ENCODE assay signal across 8 cellular contexts in genomic region chr19:41548954-41549688, GRCh38. TPM values are rescaled to one million over a fixed set of nuclear protein-coding genes. Genes with fewer than 3 reads are reported as not detected.
DNase-seq lines count a peak whose midpoint lies in the region; ATAC-seq and TF ChIP-seq lines count a peak whose summit lies in the region.

No MANE protein-coding gene starts in this region.

- H3K27me3 Mint-ChIP-seq in naive thymus-derived CD8-positive, alpha-beta T cell, result no peaks in the 10 kb centered on the region

- in situ Hi-C loops in mammary epithelial cell (cut with MboI; ENCODE audit: low sequenced_read_pairs in 2 of 2), result no loop called here

- H2AFZ ChIP-seq in mammary epithelial cell (ENCODE audit: low read depth, low read length) (no peak overlapping the region), osteoblast (ENCODE audit: low read length) (no peak overlapping the region), hepatocyte (no peak overlapping the region)

- no peak for TF ChIP-seq POLR2A in breast epithelium (IDR thresholded peaks at IDR 0.05)

- H3K27ac ChIP-seq in breast epithelium (peak overlapping the region; percentile 33 to 58), mammary epithelial cell (ENCODE audit: insufficient read depth, low read depth, low read length) (no peak overlapping the region), SK-N-MC (no peak overlapping the region), osteoblast (ENCODE audit: low read depth, low read length) (no peak overlapping the region), hepatocyte (no peak overlapping the region)

- H3K9ac ChIP-seq in mammary epithelial cell (ENCODE audit: insufficient read depth, low read length), result no peak overlapping the region
- peak overlapping the region; percentile 9 for H3K9ac ChIP-seq in SK-N-MC (ENCODE audit: insufficient read length)

- H3K4me2 ChIP-seq in mammary epithelial cell (ENCODE audit: insufficient read depth, low read depth, low read length), result no peak overlapping the region
- H3K4me2 ChIP-seq in osteoblast (ENCODE audit: insufficient read depth, low read length), result no peak overlapping the region
- no peak overlapping the region for H3K4me2 ChIP-seq in hepatocyte

- DNase-seq in breast epithelium (ENCODE audit: low spot score in 2 of 2) (no peak), mammary epithelial cell (no peak), SK-N-MC (ENCODE audit: low read depth, low spot score) (no peak), osteoblast (ENCODE audit: insufficient read length, low spot score, missing footprints) (no peak), hepatocyte (ENCODE audit: low spot score) (no peak), SHP77 treated with DMSO at 0.1 percent for 48 hours (lab: John Stamatoyannopoulos, UW) (no peak)
- peak; percentile 57 for DNase-seq in activated naive CD8-positive, alpha-beta T cell treated with anti-CD3 and anti-CD28 coated beads, Interleukin-2, amount 50 U/mL, for 16 hours (ENCODE audit: low read depth, low spot score)
- DNase-seq in naive thymus-derived CD8-positive, alpha-beta T cell, result peak; percentile 55 to 93 (median 76)

- intact Hi-C loops in breast epithelium (cut with DNase I; ENCODE audit: low total_unique reads), result loop anchor here (10.0 kb wide), 1 partner anchor 104 kb away; the partner anchor contains the start of gene ERICH4
- intact Hi-C loops in mammary epithelial cell (cut with micrococcal nuclease), result no loop called here

- H3K4me1 ChIP-seq in breast epithelium, result no peaks in the 10 kb centered on the region
- no peaks in the 10 kb centered on the region for H3K4me1 ChIP-seq in mammary epithelial cell (ENCODE audit: insufficient read depth, low read length)
- no peaks in the 10 kb centered on the region for H3K4me1 ChIP-seq in osteoblast (ENCODE audit: insufficient read depth, low read length)
- no peaks in the 10 kb centered on the region for H3K4me1 ChIP-seq in hepatocyte (ENCODE audit: insufficient read depth)

- no peaks in the 10 kb centered on the region for H3K9me3 Mint-ChIP-seq in naive thymus-derived CD8-positive, alpha-beta T cell

- peak overlapping the region; percentile 95 to 100 (median 96) for H3K27ac Mint-ChIP-seq in naive thymus-derived CD8-positive, alpha-beta T cell

- no peaks in the 10 kb centered on the region for H3K9me2 ChIP-seq in hepatocyte (replicated peaks; ENCODE audit: insufficient read depth)

- POLR2A ChIA-PET in naive thymus-derived CD8-positive, alpha-beta T cell (lab: Charles Lee), result interaction anchor here (0.6 to 23.8 kb wide), 14 partner anchors 13 to 413 kb away, joined by 3 to 562 read pairs (median 4); partner anchors contain the start of genes B9D2 and CEACAM21

- dilution Hi-C loops in mammary epithelial cell (cut with HindIII; ENCODE audit: low sequenced_read_pairs), result no loop called here

- H3K4me3 ChIP-seq in breast epithelium, result peak overlapping the region in 1 of 3 donors; percentile 30
- no peak overlapping the region for H3K4me3 ChIP-seq in mammary epithelial cell (replicated peaks in 1 of 3; ENCODE audit: insufficient read depth in 1 of 3, low read depth in 2 of 3, low read length in 3 of 3)
- H3K4me3 ChIP-seq in SK-N-MC, result no peak overlapping the region
- no peak overlapping the region for H3K4me3 ChIP-seq in osteoblast (ENCODE audit: insufficient read depth, low read length)
- H3K4me3 ChIP-seq in hepatocyte, result no peak overlapping the region

- no TSS peak for BruUV-seq in mammary epithelial cell (replicated peaks; lab: Mats Ljungman, UMichigan)

- TF ChIP-seq CTCF in breast epithelium (IDR thresholded peaks at IDR 0.05), result no peak
- no peak for TF ChIP-seq CTCF in mammary epithelial cell (conservative IDR thresholded peaks at IDR 0.05 in 1 of 2, IDR thresholded peaks at IDR 0.05 in 1 of 2; ENCODE audit: extremely low read depth in 1 of 2, insufficient read depth in 1 of 2, low read depth in 1 of 2, low read length in 2 of 2)
- no peak for TF ChIP-seq CTCF in osteoblast (IDR thresholded peaks at IDR 0.05; ENCODE audit: extremely low read depth, low read depth, low read length)
- TF ChIP-seq CTCF in hepatocyte (IDR thresholded peaks at IDR 0.05; ENCODE audit: poor library complexity), result no peak

- peak overlapping the region; percentile 92 to 100 (median 99) for H3K4me3 Mint-ChIP-seq in naive thymus-derived CD8-positive, alpha-beta T cell

- H3K27me3 ChIP-seq in breast epithelium (peaks cover 0 to 5% of the 10 kb centered on the region in 2 donors), mammary epithelial cell (ENCODE audit: insufficient read depth, low read length) (peaks cover 13% of the 10 kb centered on the region), osteoblast (ENCODE audit: insufficient read depth, low read length) (peaks cover 13% of the 10 kb centered on the region), hepatocyte (no peaks in the 10 kb centered on the region)

- peaks cover 52 to 81% (median 65%) of the 10 kb centered on the region in 4 donors for H3K4me1 Mint-ChIP-seq in naive thymus-derived CD8-positive, alpha-beta T cell

- no peaks in the 10 kb centered on the region for H3K9me3 ChIP-seq in breast epithelium
- no peaks in the 10 kb centered on the region for H3K9me3 ChIP-seq in mammary epithelial cell (replicated peaks; ENCODE audit: insufficient read depth, low read length)
- no peaks in the 10 kb centered on the region for H3K9me3 ChIP-seq in SK-N-MC (ENCODE audit: low read depth, low read length)
- H3K9me3 ChIP-seq in osteoblast (ENCODE audit: low read depth, low read length), result no peaks in the 10 kb centered on the region
- H3K9me3 ChIP-seq in hepatocyte (ENCODE audit: low read depth), result no peaks in the 10 kb centered on the region

- CTCF ChIA-PET in mammary epithelial cell (lab: Charles Lee; ENCODE audit: low non-redundant PET), result no interaction called here

- peaks cover 26 to 44% (median 44%) of the 10 kb centered on the region in 3 donors for H3K36me3 Mint-ChIP-seq in naive thymus-derived CD8-positive, alpha-beta T cell

- WGBS in mammary epithelial cell (ENCODE audit: low coverage, missing lambda C conversion rate), result 75% methylated on average over 9 of the region's 9 CpGs
- WGBS in hepatocyte (ENCODE audit: low lambda C conversion rate, missing lambda C conversion rate), result 41% methylated on average over 9 of the region's 9 CpGs

- H3K36me3 ChIP-seq in breast epithelium, result no peaks in the 10 kb centered on the region
- no peaks in the 10 kb centered on the region for H3K36me3 ChIP-seq in mammary epithelial cell (ENCODE audit: insufficient read depth, low read length)
- no peaks in the 10 kb centered on the region for H3K36me3 ChIP-seq in SK-N-MC (ENCODE audit: insufficient read depth, low read length)
- H3K36me3 ChIP-seq in osteoblast (ENCODE audit: insufficient read depth, low read length), result no peaks in the 10 kb centered on the region
- H3K36me3 ChIP-seq in hepatocyte (replicated peaks; ENCODE audit: insufficient read depth, low read depth), result no peaks in the 10 kb centered on the region

- H3K79me2 ChIP-seq in mammary epithelial cell (ENCODE audit: insufficient read depth, low read length), result no peaks in the 10 kb centered on the region
- no peaks in the 10 kb centered on the region for H3K79me2 ChIP-seq in osteoblast (ENCODE audit: insufficient read depth, low read length)
- no peaks in the 10 kb centered on the region for H3K79me2 ChIP-seq in hepatocyte

- H4K20me1 ChIP-seq in mammary epithelial cell (ENCODE audit: insufficient read depth, low read length), result no peaks in the 10 kb centered on the region
- H4K20me1 ChIP-seq in osteoblast (ENCODE audit: insufficient read depth, low read length), result no peaks in the 10 kb centered on the region
- H4K20me1 ChIP-seq in hepatocyte (ENCODE audit: insufficient read depth, poor library complexity, severe bottlenecking), result no peaks in the 10 kb centered on the region

- peak; percentile 63 to 71 for ATAC-seq in naive thymus-derived CD8-positive, alpha-beta T cell

RNA-seq across cellular contexts. Expression of gene CEACAM21, which starts 26.8 kb away (rescaled TPM):
- under 1 TPM; 0.44 to 0.66 (median 0.64) TPM for total RNA-seq in breast epithelium
- not detected for total RNA-seq in mammary epithelial cell
- not detected for polyA plus RNA-seq in mammary epithelial cell
- polyA minus RNA-seq in mammary epithelial cell, result not detected
- total RNA-seq in naive thymus-derived CD8-positive, alpha-beta T cell, result 10 to 100 TPM; 56.7 to 59.1 TPM
- 10 to 100 TPM; 16.7 to 44.2 (median 19.8) TPM for polyA plus RNA-seq in naive thymus-derived CD8-positive, alpha-beta T cell
- total RNA-seq in osteoblast, result not detected in 2 replicates
- 0.33 TPM in 1 of 2 replicates, not detected in the other for total RNA-seq in hepatocyte
- not detected in 2 replicates for polyA plus RNA-seq in hepatocyte

Comparison
In these comparisons a context has a peak if more than half of its experiments do, and no peak if none do; other contexts are left out.
1. H3K27ac ChIP-seq: peak in breast epithelium (2 of 2); none in mammary epithelial cell (single experiment), SK-N-MC (single experiment), osteoblast (single experiment) and hepatocyte (single experiment).
2. DNase-seq: peak in activated naive CD8-positive, alpha-beta T cell treated with anti-CD3 and anti-CD28 coated beads, Interleukin-2, amount 50 U/mL, for 16 hours (single experiment) and naive thymus-derived CD8-positive, alpha-beta T cell (10 of 10); none in breast epithelium (0 of 2), mammary epithelial cell (single experiment), SK-N-MC (single experiment), osteoblast (single experiment), hepatocyte (single experiment) and SHP77 treated with DMSO at 0.1 percent for 48 hours (single experiment).
3. RNA of gene CEACAM21, which starts 26.8 kb away (total RNA-seq): 56.7 to 59.1 TPM in naive thymus-derived CD8-positive, alpha-beta T cell; 0.44 to 0.66 TPM in breast epithelium, 0.33 TPM in hepatocyte, not detected in mammary epithelial cell and not detected in osteoblast; every median in the first group is over 10 times any median in the second.